21 cellular contexts compared by ENCODE assay signal in the genomic region with DNA sequence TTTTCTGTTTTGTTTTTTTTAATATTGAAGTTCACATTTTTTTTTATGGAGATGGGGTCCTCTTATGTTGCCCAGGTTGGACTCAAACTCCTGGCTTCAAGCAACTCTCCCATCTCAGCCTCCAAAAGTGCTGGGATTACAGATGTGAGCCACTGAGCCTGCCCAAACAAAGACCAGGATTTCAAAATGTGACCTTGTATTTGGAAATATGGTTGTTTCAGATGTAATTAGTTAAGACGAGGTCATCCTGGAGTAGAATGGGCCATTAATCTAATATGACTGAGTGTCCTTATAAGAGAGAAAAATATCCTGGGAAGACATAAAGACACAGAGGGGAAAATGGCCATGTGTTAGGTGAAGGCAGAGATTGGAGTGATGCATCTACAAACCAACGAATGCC.
DNase-seq lines count a peak whose midpoint lies in the region; ATAC-seq and TF ChIP-seq lines count a peak whose summit lies in the region.
"Had no signal": no experiment of that assay in that cellular context is flagged by ENCODE, and none has a peak within 500 bp of the region (broad histone marks: within the 10 kb centered on the region; RNA-seq: fewer than 3 reads in every experiment).

No MANE protein-coding gene starts in this region.

- no peak for TF ChIP-seq EP300 in upper lobe of left lung (IDR thresholded peaks at IDR 0.05)

- CTCF ChIA-PET in PC-3 (lab: Charles Lee): no interaction called here

- no peak for ATAC-seq in PC-3
- ATAC-seq in upper lobe of left lung (ENCODE audit: low FRiP score in 2 of 2): no peak
- ATAC-seq in HG03342 (IDR thresholded peaks at IDR 0.05; ENCODE audit: unreplicated experiment): no peak
- ATAC-seq: HepG2; naive thymus-derived CD8-positive, alpha-beta T cell had no signal

- no peaks in the 10 kb centered on the region for H3K9me3 ChIP-seq in PC-3 (ENCODE audit: low read length)
- no peaks in the 10 kb centered on the region for H3K9me3 ChIP-seq in upper lobe of left lung
- H3K9me3 ChIP-seq: pancreas had no signal

- DNase-seq in PC-3 (no peak), coronary artery (ENCODE audit: low spot score) (no peak), upper lobe of left lung (no peak), GM19240 (ENCODE audit: insufficient read length, low spot score) (no peak), NCI-H524 (lab: John Stamatoyannopoulos, UW) (no peak)
- DNase-seq: activated CD4-positive, alpha-beta T cell treated with anti-CD3 and anti-CD28 coated beads for 1 hour; activated CD8-positive, alpha-beta memory T cell treated with anti-CD3 and anti-CD28 coated beads for 24 hours; activated gamma-delta T cell treated with Interleukin-2 at 50 U/mL for 16 hours; activated T-cell treated with anti-CD3 and anti-CD28 coated beads, Interleukin-2, amount 50 U/mL, for 1 hour; CD4-positive, alpha-beta T cell; EL; H9; naive thymus-derived CD8-positive, alpha-beta T cell; NCI-H1048; NCI-H187 treated with DMSO at 0.1 percent for 48 hours had no signal

- intact Hi-C loops in PC-3 (cut with micrococcal nuclease): no loop called here

- no peak for TF ChIP-seq POLR2A in upper lobe of left lung (IDR thresholded peaks at IDR 0.05)

- H3K27me3 ChIP-seq in PC-3 (ENCODE audit: low read length) (no peaks in the 10 kb centered on the region), rectal smooth muscle tissue (ENCODE audit: control insufficient read depth, insufficient read depth, low read length) (no peaks in the 10 kb centered on the region), upper lobe of left lung (no peaks in the 10 kb centered on the region)
- H3K27me3 ChIP-seq: hepatocyte, pancreas had no signal

- whole genome bisulfite sequencing in upper lobe of left lung, 2 donors: 87 to 97% methylated on average over 2 of the region's 2 CpGs

- H3K27ac ChIP-seq in PC-3 (ENCODE audit: low read length) (no peak overlapping the region), coronary artery (peak overlapping the region; percentile 91 to 95), rectal smooth muscle tissue (ENCODE audit: low read depth, low read length) (peak overlapping the region; percentile 63), upper lobe of left lung (peak overlapping the region in 3 of 4 donors; percentile 13 to 64 (median 63))
- H3K27ac ChIP-seq: hepatocyte, SK-N-MC had no signal

- POLR2A ChIA-PET in PC-3 (lab: Charles Lee; ENCODE audit: unreplicated experiment): no interaction called here

- no peak for TF ChIP-seq CTCF in PC-3 (conservative IDR thresholded peaks at IDR 0.05; ENCODE audit: low read depth, low read length)
- no peak for TF ChIP-seq CTCF in coronary artery (IDR thresholded peaks at IDR 0.05)
- no peak for TF ChIP-seq CTCF in upper lobe of left lung (IDR thresholded peaks at IDR 0.05)

- H3F3A ChIP-seq in PC-3 (ENCODE audit: low read length, unreplicated experiment): no peaks in the 10 kb centered on the region

- H3K9me2 ChIP-seq in PC-3 (replicated peaks; ENCODE audit: low read length): no peaks in the 10 kb centered on the region

- no peaks in the 10 kb centered on the region for H3K79me2 ChIP-seq in PC-3 (ENCODE audit: low read length)
- H3K79me2 ChIP-seq: hepatocyte had no signal

- 0 out of 2 replicates have a peak overlapping the region, but pooled peaks have one; percentile 67 for H3K4me2 ChIP-seq in PC-3 (ENCODE audit: low read length)
- H3K4me2 ChIP-seq: hepatocyte had no signal

- H3K4me1 ChIP-seq in PC-3 (ENCODE audit: insufficient read depth, low read length) (peaks cover 7% of the 10 kb centered on the region; the same call in 1 of the 2 replicates), rectal smooth muscle tissue (ENCODE audit: control insufficient read depth, insufficient read depth, low read length) (peaks cover 8% of the 10 kb centered on the region), upper lobe of left lung (peaks cover 0 to 14% (median 5%) of the 10 kb centered on the region in 4 donors)

- H3K4me3 ChIP-seq in PC-3 (ENCODE audit: low read length) (no peak overlapping the region), coronary artery (no peak overlapping the region), rectal smooth muscle tissue (ENCODE audit: low read length) (no peak overlapping the region), upper lobe of left lung (no peak overlapping the region)
- H3K4me3 ChIP-seq: hepatocyte, pancreas, SK-N-MC had no signal

- no peak overlapping the region for H3K9ac ChIP-seq in PC-3 (ENCODE audit: low read length)
- no peak overlapping the region for H3K9ac ChIP-seq in rectal smooth muscle tissue (ENCODE audit: low read length)

- no TSS peak for BruUV-seq in PC-3 (replicated peaks; lab: Mats Ljungman, UMichigan)

- no peaks in the 10 kb centered on the region for H4K20me1 ChIP-seq in PC-3 (ENCODE audit: low read length)

- no peak overlapping the region for H2AFZ ChIP-seq in PC-3 (ENCODE audit: low read length)
- H2AFZ ChIP-seq: hepatocyte had no signal

- H3K36me3 ChIP-seq in PC-3 (ENCODE audit: low read depth, low read length): no peaks in the 10 kb centered on the region
- no peaks in the 10 kb centered on the region for H3K36me3 ChIP-seq in rectal smooth muscle tissue (ENCODE audit: control insufficient read depth, insufficient read depth, low read length)
- no peaks in the 10 kb centered on the region for H3K36me3 ChIP-seq in upper lobe of left lung
- H3K36me3 ChIP-seq: pancreas had no signal
